Comparison of ENCODE assay signal across 10 cellular contexts in genomic region chr10:58414270-58415041, GRCh38. TPM values are rescaled to one million over a fixed set of nuclear protein-coding genes. Genes with fewer than 3 reads are reported as not detected.
DNase-seq lines count a peak whose midpoint lies in the region; ATAC-seq, FAIRE-seq and TF ChIP-seq lines count a peak whose summit lies in the region.
"Had no signal": no experiment of that assay in that cellular context is flagged by ENCODE, and none has a peak within 500 bp of the region (broad histone marks: within the 10 kb centered on the region; RNA-seq: fewer than 3 reads in every experiment).

No MANE protein-coding gene starts in this region.

- H3K4me2 ChIP-seq in HepG2 (ENCODE audit: low read depth, low read length) = peak overlapping the region; percentile 40

- in situ Hi-C loops in HepG2 (cut with HindIII; ENCODE audit: extremely low pct_ligation_motif_present, low pct_unique_long_range_greater_than_20kb) = loop anchor here (10.0 kb wide), 2 partner anchors 100 to 230 kb away; partner anchors contain the start of gene BICC1

- FAIRE-seq in HepG2 (lab: Jason Lieb, UNC) = no peak
- FAIRE-seq: GM12878 had no signal

- H3K27ac ChIP-seq in HepG2 (ENCODE audit: extremely low read length, insufficient read depth, low read length) = no peak overlapping the region

- POLR2A ChIA-PET in HepG2 (lab: Yijun Ruan, JAX) = interaction anchor here (1.1 kb wide), 1 partner anchor 114 kb away, joined by 3 read pairs; no protein-coding TSS in a partner anchor

- CTCF ChIA-PET in HepG2 (lab: Yijun Ruan, JAX; ENCODE audit: low intra/inter-chr PET ratio, low total read pairs) = interaction anchor here (0.6 to 1.8 kb wide), 3 partner anchors 98 to 227 kb away, joined by 3 to 13 read pairs (median 4); partner anchors contain the start of gene BICC1

- H4K20me1 ChIP-seq in HepG2 (ENCODE audit: insufficient read depth, low read length) = no peaks in the 10 kb centered on the region

- 36% methylated on average over 5 of the region's 5 CpGs for WGBS in HepG2 (ENCODE audit: low lambda C conversion rate)

- peaks cover 9% of the 10 kb centered on the region for H3K4me1 ChIP-seq in HepG2 (ENCODE audit: insufficient read depth, low read length)

- TF ChIP-seq POLR2A in HepG2 (IDR thresholded peaks at IDR 0.05; ENCODE audit: insufficient read depth in 1 of 2, low read depth in 2 of 2, low read length in 2 of 2) = no peak

- no peak overlapping the region for H3K9ac ChIP-seq in HepG2 (ENCODE audit: insufficient read depth, low read depth, low read length)

- peak; percentile 65 for TF ChIP-seq CTCF in HepG2 (CRISPR knock-in tag; IDR thresholded peaks at IDR 0.05)

- H3K9me3 ChIP-seq in HepG2 (ENCODE audit: low read length) = no peaks in the 10 kb centered on the region

- no peaks in the 10 kb centered on the region for H3K36me3 ChIP-seq in HepG2 (replicated peaks in 1 of 2; ENCODE audit: control insufficient read depth in 1 of 2, insufficient read depth in 2 of 2, low read length in 2 of 2)

- ATAC-seq in HepG2 (peak; percentile 72), GM18873 (IDR thresholded peaks at IDR 0.05; ENCODE audit: low FRiP score, unreplicated experiment) (no peak), HG02970 (IDR thresholded peaks at IDR 0.05; ENCODE audit: low FRiP score, unreplicated experiment) (no peak)
- ATAC-seq: GM12878 had no signal

- intact Hi-C loops in HepG2 (cut with micrococcal nuclease; ENCODE audit: unreplicated experiment) = loop anchor here (1.0 to 5.0 kb wide), 4 partner anchors 70 to 226 kb away; partner anchors contain the start of gene BICC1

- no peak overlapping the region for H2AFZ ChIP-seq in HepG2 (ENCODE audit: low read length)

- no peaks in the 10 kb centered on the region for H3K79me2 ChIP-seq in HepG2 (ENCODE audit: insufficient read depth, low read length)

- TF ChIP-seq RAD21 in HepG2 (CRISPR knock-in tag; IDR thresholded peaks at IDR 0.05) = 0 out of 2 replicates have a peak, but pooled peaks have one; percentile 23

- BruUV-seq in HepG2 (replicated peaks; lab: Mats Ljungman, UMichigan) = no TSS peak

- no peak for TF ChIP-seq EP300 in HepG2 (IDR thresholded peaks at IDR 0.05; ENCODE audit: low read depth in 2 of 2, low read length in 2 of 2)
- TF ChIP-seq EP300 in HepG2 (CRISPR knock-in tag; IDR thresholded peaks at IDR 0.05; ENCODE audit: borderline replicate concordance) = no peak

- no peak overlapping the region for H3K4me3 ChIP-seq in HepG2 (replicated peaks in 1 of 3; ENCODE audit: insufficient read depth in 1 of 3, low read depth in 2 of 3, low read length in 3 of 3)
- H3K4me3 ChIP-seq: GM12878, skin epidermis had no signal

- DNase-seq in Ammon's horn (ENCODE audit: low spot score) (peak; percentile 45), Kasumi-1 (lab: John Stamatoyannopoulos, UW) (peak; percentile 26 to 57), brain pericyte (ENCODE audit: low read depth, low spot score) (peak; percentile 47), HepG2 (ENCODE audit: low spot score) (peak; percentile 68), OCI-M2 (lab: John Stamatoyannopoulos, UW; ENCODE audit: unreplicated experiment) (no peak)
- DNase-seq in stimulated activated CD4-positive, alpha-beta T cell treated with anti-CD3 and anti-CD28 coated beads, Interleukin-4, amount 100 ng/mL, for 1 hour = no peak

- no peaks in the 10 kb centered on the region for H3K27me3 ChIP-seq in HepG2 (ENCODE audit: control insufficient read depth in 1 of 2, insufficient read depth in 2 of 2, low read length in 2 of 2)

TF ChIP-seq in HepG2, 621 proteins besides CTCF, POLR2A, EP300 and RAD21:
- TF ChIP-seq ESRRA (CRISPR knock-in tag; IDR thresholded peaks at IDR 0.05; ENCODE audit: low read depth) (no peak), SMC3 (IDR thresholded peaks at IDR 0.05; ENCODE audit: low read length) (peak; percentile 53; the same call in 1 of the 2 replicates), STAG1 (CRISPR knock-in tag; IDR thresholded peaks at IDR 0.05) (peak; percentile 75), ZNF839 (CRISPR knock-in tag; IDR thresholded peaks at IDR 0.05; ENCODE audit: borderline replicate concordance) (no peak)
TF ChIP-seq in HepG2: peak in this region for 2.

RNA-seq across cellular contexts. Expression of gene TFAM, which starts 29.2 kb away (rescaled TPM):
- total RNA-seq in HepG2 (2016; rRNA removed; fragmentation: Illumina TruSeq; extraction: Trizol) = 125 and 189 TPM in 2 replicates
- total RNA-seq in HepG2 (2016; cell fraction: cytosol; rRNA removed; fragmentation: Illumina TruSeq; extraction: Trizol; ENCODE audit: low read depth) = 7.9 and 8.1 TPM in 2 replicates
- total RNA-seq in HepG2 (2016; cell fraction: insoluble cytoplasmic fraction; rRNA removed; fragmentation: Illumina TruSeq; extraction: Trizol) = 132 and 207 TPM in 2 replicates
- total RNA-seq in HepG2 (2016; cell fraction: membrane; rRNA removed; fragmentation: Illumina TruSeq; extraction: Trizol) = 20.3 TPM in 2 replicates
- 57.2 and 63.1 TPM in 2 replicates for total RNA-seq in HepG2 (2016; cell fraction: nucleus; rRNA removed; fragmentation: Illumina TruSeq; extraction: Trizol)
- polyA plus RNA-seq in HepG2 (2011; rRNA removed) = 15.9 and 18.4 TPM in 2 replicates
- 17.6 and 17.9 TPM in 2 replicates for polyA plus RNA-seq in HepG2 (2011; cell fraction: cytosol; rRNA removed)
- polyA plus RNA-seq in HepG2 (2011; cell fraction: nucleus; rRNA removed) = 4.4 and 5.2 TPM in 2 replicates
- polyA plus RNA-seq in HepG2 (2012) = 34.0 and 48.9 TPM in 2 replicates
- 4.8 and 5.4 TPM in 2 replicates for polyA plus RNA-seq in HepG2 (2016; cell fraction: cytosol; fragmentation: Illumina TruSeq; extraction: Trizol; ENCODE audit: low read depth)
- 129 and 145 TPM in 2 replicates for polyA plus RNA-seq in HepG2 (2016; cell fraction: insoluble cytoplasmic fraction; fragmentation: Illumina TruSeq; extraction: Trizol; ENCODE audit: low read depth)
- polyA plus RNA-seq in HepG2 (2016; cell fraction: membrane; fragmentation: Illumina TruSeq; extraction: Trizol; ENCODE audit: low read depth) = 9.8 and 10.5 TPM in 2 replicates
- polyA plus RNA-seq in HepG2 (2016; cell fraction: nucleus; fragmentation: Illumina TruSeq; extraction: Trizol; ENCODE audit: insufficient read depth, low read depth) = 56.9 and 60.1 TPM in 2 replicates
- 36.9 and 48.0 TPM in 2 replicates for polyA minus RNA-seq in HepG2 (2011; rRNA and poly(A)+ RNA removed; ENCODE audit: low replicate concordance)
- polyA minus RNA-seq in HepG2 (2011; cell fraction: cytosol; rRNA and poly(A)+ RNA removed) = 20.1 and 21.5 TPM in 2 replicates
- 23.4 and 24.2 TPM in 2 replicates for polyA minus RNA-seq in HepG2 (2011; cell fraction: nucleus; rRNA and poly(A)+ RNA removed)

Comparison
In these comparisons a context has a peak if more than half of its experiments do, and no peak if none do; other contexts are left out.
1. DNase-seq: peak in Ammon's horn (single experiment), Kasumi-1 (2 of 2), brain pericyte (single experiment) and HepG2 (single experiment); none in OCI-M2 (single experiment) and stimulated activated CD4-positive, alpha-beta T cell treated with anti-CD3 and anti-CD28 coated beads, Interleukin-4, amount 100 ng/mL, for 1 hour (single experiment).